ENCODE assay signal across 7 cellular contexts in genomic region chr15:31200735-31201151, GRCh38.
A peak's percentile ranks its signal among the peaks of the same experiment; 100 is the strongest.
DNase-seq lines count a peak whose midpoint lies in the region; ATAC-seq and TF ChIP-seq lines count a peak whose summit lies in the region.

No MANE protein-coding gene starts in this region.

- no peaks in the 10 kb centered on the region for H3K27me3 ChIP-seq in H7 (ENCODE audit: control insufficient read depth, insufficient read depth, low read length)
- no peaks in the 10 kb centered on the region for H3K27me3 ChIP-seq in body of pancreas

- intact Hi-C loops in body of pancreas (cut with DNase I) = no loop called here

- H3K4me3 ChIP-seq in H7 (ENCODE audit: insufficient read depth, low read depth, low read length) = no peak overlapping the region
- no peak overlapping the region for H3K4me3 ChIP-seq in body of pancreas

- DNase-seq in H7 (peak; percentile 83), T-helper 1 cell (peak; percentile 37 to 69 (median 58)), body of pancreas (peak; percentile 41 to 68 (median 58)), kidney glomerular epithelial cell (lab: John Stamatoyannopoulos, UW) (peak; percentile 17), MV-4-11 (lab: John Stamatoyannopoulos, UW) (no peak)
- peak; percentile 57 for DNase-seq in stimulated activated CD4-positive, alpha-beta T cell treated with anti-CD3 and anti-CD28 coated beads, Interleukin-4, amount 100 ng/mL, for 24 hours

- ATAC-seq in body of pancreas (peak; percentile 48), GM19397 (IDR thresholded peaks at IDR 0.05; ENCODE audit: unreplicated experiment) (no peak)

- no peaks in the 10 kb centered on the region for H3K36me3 ChIP-seq in H7 (replicated peaks; ENCODE audit: control insufficient read depth, insufficient read depth, low read length)
- H3K36me3 ChIP-seq in body of pancreas (replicated peaks in 1 of 2; ENCODE audit: insufficient read depth in 1 of 2, low read depth in 2 of 2) = no peaks in the 10 kb centered on the region

- no peak overlapping the region for H3K27ac ChIP-seq in body of pancreas

- peak in 6 of 7 experiments; percentile 8 to 48 (median 43) for TF ChIP-seq CTCF in body of pancreas (IDR thresholded peaks at IDR 0.05)

- H3K9me3 ChIP-seq in body of pancreas = no peaks in the 10 kb centered on the region

- H3K4me1 ChIP-seq in body of pancreas = no peaks in the 10 kb centered on the region

- TF ChIP-seq POLR2A in body of pancreas (IDR thresholded peaks at IDR 0.05) = no peak

- WGBS in body of pancreas, 2 donors = 45 to 74% methylated on average over 7 to 16 of the region's 16 CpGs
